ENCODE assay signal across 13 cellular contexts in the genomic region with DNA sequence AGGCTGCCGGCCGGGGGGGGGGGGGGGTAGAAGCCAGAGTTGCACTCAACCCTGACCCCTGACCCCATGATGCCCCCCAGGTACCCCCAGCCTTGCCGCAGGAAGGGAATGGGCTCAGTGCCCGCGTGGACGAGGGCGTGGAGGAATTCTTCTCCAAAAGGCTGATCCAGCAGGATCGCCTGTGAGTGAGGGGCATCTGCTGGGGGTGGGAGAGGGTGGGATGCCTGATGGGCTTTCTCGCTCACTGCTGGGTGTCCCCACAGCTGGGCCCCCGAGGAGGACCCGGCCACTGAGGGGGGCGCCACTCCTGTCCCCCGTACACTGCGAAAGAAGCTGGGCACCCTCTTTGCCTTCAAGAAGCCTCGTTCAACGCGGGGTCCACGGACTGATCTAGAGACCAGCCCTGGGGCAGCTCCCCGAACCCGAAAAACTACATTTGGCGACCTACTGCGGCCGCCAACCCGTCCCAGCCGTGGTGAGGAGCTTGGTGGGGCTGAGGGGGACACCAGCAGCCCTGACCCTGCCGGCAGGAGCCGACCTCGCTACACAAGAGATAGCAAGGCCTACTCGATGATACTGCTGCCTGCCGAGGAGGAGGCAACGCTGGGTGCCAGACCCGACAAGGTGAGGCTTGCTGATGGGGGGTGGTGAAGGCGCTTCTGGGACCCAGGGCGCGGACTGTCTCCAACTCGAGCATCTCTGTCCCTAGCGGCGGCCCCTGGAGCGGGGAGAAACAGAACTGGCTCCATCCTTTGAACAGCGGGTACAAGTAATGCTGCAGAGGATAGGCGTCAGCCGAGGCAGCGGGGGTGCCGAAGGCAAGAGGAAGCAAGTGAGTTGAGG. TPM values are rescaled to one million over a fixed set of nuclear protein-coding genes. Genes with fewer than 3 reads are reported as not detected.
DNase-seq lines count a peak whose midpoint lies in the region; ATAC-seq, FAIRE-seq and TF ChIP-seq lines count a peak whose summit lies in the region.
"Had no signal": no experiment of that assay in that cellular context is flagged by ENCODE, and none has a peak within 500 bp of the region (broad histone marks: within the 10 kb centered on the region; RNA-seq: fewer than 3 reads in every experiment).

No MANE protein-coding gene starts in this region.

- H3K27me3 ChIP-seq in HUES48 (ENCODE audit: control insufficient read depth, insufficient read depth, low read length) (peaks cover 8% of the 10 kb centered on the region), foreskin keratinocyte (peaks cover 64% of the 10 kb centered on the region)

- H3K4me1 ChIP-seq in A549 (peaks cover 14% of the 10 kb centered on the region; the same call in 2 of the 3 replicates), HUES48 (ENCODE audit: control insufficient read depth, insufficient read depth, low read length) (no peaks in the 10 kb centered on the region; the same call in 1 of the 2 replicates), foreskin keratinocyte (no peaks in the 10 kb centered on the region)

- H3K36me3 ChIP-seq in HUES48 (ENCODE audit: control insufficient read depth, insufficient read depth, low read length): peaks cover 34% of the 10 kb centered on the region

- no peak for FAIRE-seq in A549 (lab: Jason Lieb, UNC)

- H3K9me3 ChIP-seq in A549: no peaks in the 10 kb centered on the region
- H3K9me3 ChIP-seq in HUES48 (ENCODE audit: control insufficient read depth, insufficient read depth, low read length): no peaks in the 10 kb centered on the region

- CTCF ChIA-PET in A549 (lab: Yijun Ruan, JAX): interaction anchor here (0.5 to 17.9 kb wide), 4 partner anchors 10 to 131 kb away, joined by 4 to 205 read pairs (median 28); a partner anchor contains a TSS

- H3K27ac ChIP-seq in A549 (no peak overlapping the region), HUES48 (ENCODE audit: low read depth, low read length) (no peak overlapping the region), foreskin keratinocyte (no peak overlapping the region)

- TF ChIP-seq POLR2A in A549 (IDR thresholded peaks at IDR 0.05; ENCODE audit: low read length): no peak

- peak overlapping the region; percentile 99 for H3K4me2 ChIP-seq in A549

- ATAC-seq in A549 (peak in 1 of 2 experiments; percentile 9; a peak in 2 of 6 replicates), foreskin keratinocyte (no peak), HG03196 (IDR thresholded peaks at IDR 0.05; ENCODE audit: unreplicated experiment) (no peak), HG02571 (IDR thresholded peaks at IDR 0.05; ENCODE audit: unreplicated experiment) (no peak)
- ATAC-seq: activated naive CD4-positive, alpha-beta T cell treated with anti-CD3 and anti-CD28 coated beads, Interleukin-2, amount 50 U/mL, for 72 hours; stimulated activated effector memory CD8-positive, alpha-beta T cell treated with anti-CD3 and anti-CD28 coated beads, Interleukin-12 subunit alpha, Interleukin-12 subunit beta, amount 100 ng/mL, for 72 hours had no signal

- DNase-seq in A549 (ENCODE audit: low read depth in 1 of 2, low spot score in 1 of 2): no peak
- no peak for DNase-seq in foreskin keratinocyte
- no peak for DNase-seq in GF-D8 (lab: John Stamatoyannopoulos, UW)
- DNase-seq: cerebellar nuclear complex; hippocampal formation; NCI-H1048; stimulated activated CD4-positive, alpha-beta T cell treated with anti-CD3 and anti-CD28 coated beads, Interleukin-2, amount 100 ng/mL, for 48 hours; SW 1271 had no signal

- H3K4me3 ChIP-seq in A549 (no peak overlapping the region; the same call in 2 of the 3 replicates), HUES48 (ENCODE audit: low read depth, low read length) (0 out of 2 replicates have a peak overlapping the region, but pooled peaks have one; percentile 70)

- no peak for TF ChIP-seq EP300 in A549 (IDR thresholded peaks at IDR 0.05)

- WGBS in A549 (ENCODE audit: missing lambda C conversion rate): 64% methylated on average over 19 of the region's 44 CpGs

- no peak overlapping the region for H3K9ac ChIP-seq in HUES48 (ENCODE audit: low read depth, low read length)

- POLR2A ChIA-PET in A549 (lab: Yijun Ruan, JAX): no interaction called here

- no peak for TF ChIP-seq RAD21 in A549 (conservative IDR thresholded peaks at IDR 0.05 in 1 of 2, IDR thresholded peaks at IDR 0.05 in 1 of 2)

- TF ChIP-seq CTCF in A549 (IDR thresholded peaks at IDR 0.05): no peak
- peak; percentile 11 for TF ChIP-seq CTCF in foreskin keratinocyte (conservative IDR thresholded peaks at IDR 0.05)

TF ChIP-seq in A549, 52 proteins besides CTCF, POLR2A, EP300 and RAD21:
- no peak for TF ChIP-seq JUN (IDR thresholded peaks at IDR 0.05)
- TF ChIP-seq, protein P1, sequence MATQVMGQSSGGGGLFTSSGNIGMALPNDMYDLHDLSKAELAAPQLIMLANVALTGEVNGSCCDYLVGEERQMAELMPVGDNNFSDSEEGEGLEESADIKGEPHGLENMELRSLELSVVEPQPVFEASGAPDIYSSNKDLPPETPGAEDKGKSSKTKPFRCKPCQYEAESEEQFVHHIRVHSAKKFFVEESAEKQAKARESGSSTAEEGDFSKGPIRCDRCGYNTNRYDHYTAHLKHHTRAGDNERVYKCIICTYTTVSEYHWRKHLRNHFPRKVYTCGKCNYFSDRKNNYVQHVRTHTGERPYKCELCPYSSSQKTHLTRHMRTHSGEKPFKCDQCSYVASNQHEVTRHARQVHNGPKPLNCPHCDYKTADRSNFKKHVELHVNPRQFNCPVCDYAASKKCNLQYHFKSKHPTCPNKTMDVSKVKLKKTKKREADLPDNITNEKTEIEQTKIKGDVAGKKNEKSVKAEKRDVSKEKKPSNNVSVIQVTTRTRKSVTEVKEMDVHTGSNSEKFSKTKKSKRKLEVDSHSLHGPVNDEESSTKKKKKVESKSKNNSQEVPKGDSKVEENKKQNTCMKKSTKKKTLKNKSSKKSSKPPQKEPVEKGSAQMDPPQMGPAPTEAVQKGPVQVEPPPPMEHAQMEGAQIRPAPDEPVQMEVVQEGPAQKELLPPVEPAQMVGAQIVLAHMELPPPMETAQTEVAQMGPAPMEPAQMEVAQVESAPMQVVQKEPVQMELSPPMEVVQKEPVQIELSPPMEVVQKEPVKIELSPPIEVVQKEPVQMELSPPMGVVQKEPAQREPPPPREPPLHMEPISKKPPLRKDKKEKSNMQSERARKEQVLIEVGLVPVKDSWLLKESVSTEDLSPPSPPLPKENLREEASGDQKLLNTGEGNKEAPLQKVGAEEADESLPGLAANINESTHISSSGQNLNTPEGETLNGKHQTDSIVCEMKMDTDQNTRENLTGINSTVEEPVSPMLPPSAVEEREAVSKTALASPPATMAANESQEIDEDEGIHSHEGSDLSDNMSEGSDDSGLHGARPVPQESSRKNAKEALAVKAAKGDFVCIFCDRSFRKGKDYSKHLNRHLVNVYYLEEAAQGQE (IDR thresholded peaks at IDR 0.05): peak; percentile 4; the same call in 1 of the 2 replicates

RNA-seq across cellular contexts. Expression of a gene that starts 5.8 kb away (rescaled TPM):
- polyA plus RNA-seq in A549 (2011; rRNA removed): 19.4 and 22.2 TPM in 2 replicates
- 49.6 and 57.6 TPM in 2 replicates for polyA plus RNA-seq in A549 (2012; cell fraction: cytosol; rRNA removed)
- 79.7 and 97.5 TPM in 2 replicates for polyA plus RNA-seq in A549 (2012; cell fraction: nucleus; rRNA removed)
- polyA plus RNA-seq in A549 (2017; fragmentation: RNase III; extraction: RNeasy Plus Mini Kit Qiagen cat#74134 plus additional on column Dnase treatment): 25.3 to 26.5 TPM (median 26.4 TPM) in 3 replicates
- 21.2 and 29.2 TPM in 2 replicates for polyA minus RNA-seq in A549 (2011; rRNA and poly(A)+ RNA removed)
- 46.1 and 46.2 TPM in 2 replicates for total RNA-seq in foreskin keratinocyte
- polyA plus RNA-seq in foreskin keratinocyte: 51.3 and 59.1 TPM in 2 replicates

RNA-seq across cellular contexts. Expression of a gene that starts 6.5 kb away (rescaled TPM):
- polyA plus RNA-seq in A549 (2011; rRNA removed) (1.7 and 1.8 TPM in 2 replicates), A549 (2017; fragmentation: RNase III; extraction: RNeasy Plus Mini Kit Qiagen cat#74134 plus additional on column Dnase treatment) (1.4 to 2.2 TPM (median 1.9 TPM) in 3 replicates), foreskin keratinocyte (1.1 and 1.6 TPM in 2 replicates)
- polyA plus RNA-seq in A549 (2012; cell fraction: cytosol; rRNA removed): 3.2 and 3.6 TPM in 2 replicates
- 1.3 and 2.2 TPM in 2 replicates for polyA plus RNA-seq in A549 (2012; cell fraction: nucleus; rRNA removed)
- polyA minus RNA-seq in A549 (2011; rRNA and poly(A)+ RNA removed): 1.2 and 2.5 TPM in 2 replicates
- 1.1 TPM in 2 replicates for total RNA-seq in foreskin keratinocyte

RNA-seq across cellular contexts. Expression of a gene that starts 9.3 kb away (rescaled TPM):
- 0.39 and 0.62 TPM in 2 replicates for polyA plus RNA-seq in A549 (2011; rRNA removed)
- polyA plus RNA-seq in A549 (2012; cell fraction: cytosol; rRNA removed): 0.70 and 0.84 TPM in 2 replicates
- polyA plus RNA-seq in A549 (2012; cell fraction: nucleus; rRNA removed): 3.5 and 4.4 TPM in 2 replicates
- 0.95 to 1.3 TPM (median 1.2 TPM) in 3 replicates for polyA plus RNA-seq in A549 (2017; fragmentation: RNase III; extraction: RNeasy Plus Mini Kit Qiagen cat#74134 plus additional on column Dnase treatment)
- polyA minus RNA-seq in A549 (2011; rRNA and poly(A)+ RNA removed): 0.25 and 0.97 TPM in 2 replicates
- 0.24 and 0.32 TPM in 2 replicates for total RNA-seq in foreskin keratinocyte
- 0.24 and 0.25 TPM in 2 replicates for polyA plus RNA-seq in foreskin keratinocyte

RNA-seq across cellular contexts. Expression of a gene that starts 12.3 kb away (rescaled TPM):
- polyA plus RNA-seq in A549 (2011; rRNA removed) (4.0 and 4.3 TPM in 2 replicates), A549 (2017; fragmentation: RNase III; extraction: RNeasy Plus Mini Kit Qiagen cat#74134 plus additional on column Dnase treatment) (11.1 to 12.6 TPM (median 12.2 TPM) in 3 replicates), foreskin keratinocyte (24.0 and 24.5 TPM in 2 replicates)
- polyA plus RNA-seq in A549 (2012; cell fraction: cytosol; rRNA removed): 13.5 and 14.0 TPM in 2 replicates
- polyA plus RNA-seq in A549 (2012; cell fraction: nucleus; rRNA removed): 23.0 and 32.4 TPM in 2 replicates
- 2.7 and 5.0 TPM in 2 replicates for polyA minus RNA-seq in A549 (2011; rRNA and poly(A)+ RNA removed)
- total RNA-seq in foreskin keratinocyte: 19.1 and 19.5 TPM in 2 replicates

RNA-seq across cellular contexts. Expression of a gene that starts 12.3 kb away (rescaled TPM):
- polyA plus RNA-seq in A549 (2011; rRNA removed): not detected in 2 replicates
- polyA plus RNA-seq in A549 (2012; cell fraction: cytosol; rRNA removed): 0.08 TPM in 2 replicates
- 0.40 and 0.44 TPM in 2 replicates for polyA plus RNA-seq in A549 (2012; cell fraction: nucleus; rRNA removed)
- 0.05 to 0.21 TPM (median 0.06 TPM) in 3 replicates for polyA plus RNA-seq in A549 (2017; fragmentation: RNase III; extraction: RNeasy Plus Mini Kit Qiagen cat#74134 plus additional on column Dnase treatment)
- polyA minus RNA-seq in A549 (2011; rRNA and poly(A)+ RNA removed): not detected in 2 replicates
- 1.2 and 1.3 TPM in 2 replicates for total RNA-seq in foreskin keratinocyte
- polyA plus RNA-seq in foreskin keratinocyte: 1.7 and 2.0 TPM in 2 replicates
